In the genomic region with DNA sequence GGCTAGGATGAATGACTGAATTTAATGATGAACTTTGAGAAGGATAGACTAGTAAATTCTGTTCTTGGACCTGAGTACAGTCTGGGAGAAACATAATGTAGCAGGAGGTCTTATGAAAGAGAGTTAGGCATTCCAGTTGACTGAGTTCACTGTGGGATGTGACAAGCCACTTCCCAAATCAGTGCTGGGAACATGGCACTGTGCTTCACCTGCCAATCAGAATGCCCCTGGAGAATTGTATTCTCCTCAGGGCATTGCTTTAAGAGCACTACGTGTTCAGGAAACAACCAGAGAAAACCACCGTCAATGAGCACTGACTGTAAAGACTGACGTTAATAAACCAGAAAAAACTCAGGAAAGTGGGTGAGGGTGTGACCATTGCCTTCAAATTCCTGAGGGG, we compare ENCODE assay signal across 6 cellular contexts.
A peak's percentile ranks its signal among the peaks of the same experiment; 100 is the strongest.
DNase-seq lines count a peak whose midpoint lies in the region; TF ChIP-seq lines count a peak whose summit lies in the region.

No MANE protein-coding gene starts in this region.

- H3K4me3 ChIP-seq in KMS-11 (IDR thresholded peaks at IDR 0.05; ENCODE audit: insufficient read depth, low read depth, low read length) (no peak overlapping the region), rectal smooth muscle tissue (ENCODE audit: low read length) (peak overlapping the region; percentile 91)

- H3K4me2 ChIP-seq in KMS-11: peak overlapping the region; percentile 84

- H3K79me2 ChIP-seq in KMS-11 (ENCODE audit: insufficient read depth, low read depth): no peaks in the 10 kb centered on the region; the same call in 1 of the 2 replicates

- H2AFZ ChIP-seq in KMS-11 (ENCODE audit: low read depth): peak overlapping the region; percentile 65; the same call in 1 of the 2 replicates

- H3K36me3 ChIP-seq in KMS-11 (ENCODE audit: insufficient read depth) (no peaks in the 10 kb centered on the region), rectal smooth muscle tissue (ENCODE audit: control insufficient read depth, insufficient read depth, low read length) (no peaks in the 10 kb centered on the region)

- H4K20me1 ChIP-seq in KMS-11 (ENCODE audit: insufficient read depth): no peaks in the 10 kb centered on the region

- no peak for TF ChIP-seq CTCF in KMS-11 (conservative IDR thresholded peaks at IDR 0.05; ENCODE audit: low read depth, low read length)

- DNase-seq in NCI-H1092 (lab: John Stamatoyannopoulos, UW) (no peak), NCI-H2227 (lab: John Stamatoyannopoulos, UW; ENCODE audit: unreplicated experiment) (no peak)
- DNase-seq in activated CD4-positive, alpha-beta T cell treated with anti-CD3 and anti-CD28 coated beads for 4 hours: no peak

- no peak overlapping the region; the same call in 1 of the 2 replicates for H3K9ac ChIP-seq in KMS-11
- no peak overlapping the region for H3K9ac ChIP-seq in rectal smooth muscle tissue (ENCODE audit: low read length)

- H3K4me1 ChIP-seq in KMS-11 (ENCODE audit: low read depth, poor library complexity, severe bottlenecking) (peaks cover 21% of the 10 kb centered on the region), rectal smooth muscle tissue (ENCODE audit: control insufficient read depth, insufficient read depth, low read length) (peaks cover 32% of the 10 kb centered on the region)

- H3K27me3 ChIP-seq in KMS-11 (ENCODE audit: insufficient read depth, low read depth): no peaks in the 10 kb centered on the region
- H3K27me3 ChIP-seq in rectal smooth muscle tissue (ENCODE audit: control insufficient read depth, insufficient read depth, low read length): no peaks in the 10 kb centered on the region

- no peak overlapping the region for H3K27ac ChIP-seq in KMS-11
- H3K27ac ChIP-seq in cingulate gyrus (ENCODE audit: low read depth, low read length): peak overlapping the region; percentile 100
- peak overlapping the region; percentile 99 for H3K27ac ChIP-seq in rectal smooth muscle tissue (ENCODE audit: low read depth, low read length)
